ENCODE assay signal across 12 cellular contexts in the genomic region with DNA sequence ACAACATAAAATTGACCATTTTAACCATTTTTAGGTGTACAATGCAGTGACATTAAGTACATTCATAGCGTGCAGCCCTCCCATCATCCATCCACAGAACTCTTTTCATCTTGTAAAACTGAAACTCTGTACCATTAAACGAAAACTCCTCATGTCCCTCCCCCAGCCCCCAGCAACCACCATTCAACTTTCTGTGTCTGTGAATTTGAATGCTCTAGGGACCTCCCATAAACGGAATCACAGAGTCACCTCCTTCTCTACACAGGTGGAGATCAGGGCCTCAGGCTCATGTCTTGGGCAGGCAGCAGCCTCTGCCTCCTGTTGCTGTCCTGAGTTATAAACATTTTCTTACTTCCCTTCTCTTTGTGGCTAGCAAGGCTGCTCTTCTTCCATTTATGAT. TPM values are rescaled to one million over a fixed set of nuclear protein-coding genes. Genes with fewer than 3 reads are reported as not detected.
DNase-seq lines count a peak whose midpoint lies in the region; ATAC-seq and TF ChIP-seq lines count a peak whose summit lies in the region.
"Had no signal": no experiment of that assay in that cellular context is flagged by ENCODE, and none has a peak within 500 bp of the region (broad histone marks: within the 10 kb centered on the region; RNA-seq: fewer than 3 reads in every experiment).

No MANE protein-coding gene starts in this region.

- ATAC-seq in GM18508 (IDR thresholded peaks at IDR 0.05; ENCODE audit: insufficient read depth, unreplicated experiment), result peak; percentile 70
- ATAC-seq in GM19395 (IDR thresholded peaks at IDR 0.05; ENCODE audit: unreplicated experiment), result peak; percentile 92
- ATAC-seq in HG03025 (IDR thresholded peaks at IDR 0.05; ENCODE audit: low FRiP score, unreplicated experiment), result peak; percentile 71
- ATAC-seq: gastroesophageal sphincter had no signal

- no peaks in the 10 kb centered on the region for H3K36me3 Mint-ChIP-seq in CD14-positive monocyte

- H3K4me1 Mint-ChIP-seq in CD14-positive monocyte, result no peaks in the 10 kb centered on the region

- H3K9me3 Mint-ChIP-seq in CD14-positive monocyte, result peaks cover 0 to 2% (median 0%) of the 10 kb centered on the region in 7 donors
- H3K9me3 Mint-ChIP-seq: H9 had no signal

- no peak overlapping the region for H3K27ac Mint-ChIP-seq in CD14-positive monocyte
- H3K27ac Mint-ChIP-seq: H9 had no signal

- H3K27me3 Mint-ChIP-seq in CD14-positive monocyte (ENCODE audit: low read depth in 3 of 3), result peaks cover 0 to 2% (median 1%) of the 10 kb centered on the region in 3 donors

- peak; percentile 49 to 55 for DNase-seq in activated T-cell treated with anti-CD3 and anti-CD28 coated beads, Interleukin-2, amount 50 U/mL, for 48 hours
- DNase-seq in substantia nigra (lab: John Stamatoyannopoulos, UW), result no peak
- no peak for DNase-seq in NCI-H226
- DNase-seq in Ammon's horn (ENCODE audit: low spot score), result no peak
- no peak for DNase-seq in CD14-positive monocyte (ENCODE audit: low spot score)
- DNase-seq: DMS153, H9 had no signal

- no peak overlapping the region for H3K27ac ChIP-seq in substantia nigra (ENCODE audit: low read depth, low read length, poor library complexity, severe bottlenecking)
- H3K27ac ChIP-seq: gastroesophageal sphincter, suprapubic skin had no signal

- intact Hi-C loops in CD14-positive monocyte (cut with micrococcal nuclease), result no loop called here

- no peak overlapping the region for H3K4me3 Mint-ChIP-seq in CD14-positive monocyte
- H3K4me3 Mint-ChIP-seq: H9 had no signal

- no peak for TF ChIP-seq CTCF in CD14-positive monocyte (IDR thresholded peaks at IDR 0.05)

RNA-seq across cellular contexts. Expression of a gene that starts 7.3 kb away (rescaled TPM):
- not detected for polyA plus RNA-seq in CD14-positive monocyte

Comparison
In these comparisons a context has a peak if more than half of its experiments do, and no peak if none do; other contexts are left out.
1. DNase-seq: peak in activated T-cell treated with anti-CD3 and anti-CD28 coated beads, Interleukin-2, amount 50 U/mL, for 48 hours (2 of 2); none in substantia nigra (0 of 49), NCI-H226 (single experiment), Ammon's horn (single experiment) and CD14-positive monocyte (single experiment).
2. Peak in every context shown above with its lines, with median percentiles within 50 percentile points of each other: ATAC-seq.